In the genomic region with DNA sequence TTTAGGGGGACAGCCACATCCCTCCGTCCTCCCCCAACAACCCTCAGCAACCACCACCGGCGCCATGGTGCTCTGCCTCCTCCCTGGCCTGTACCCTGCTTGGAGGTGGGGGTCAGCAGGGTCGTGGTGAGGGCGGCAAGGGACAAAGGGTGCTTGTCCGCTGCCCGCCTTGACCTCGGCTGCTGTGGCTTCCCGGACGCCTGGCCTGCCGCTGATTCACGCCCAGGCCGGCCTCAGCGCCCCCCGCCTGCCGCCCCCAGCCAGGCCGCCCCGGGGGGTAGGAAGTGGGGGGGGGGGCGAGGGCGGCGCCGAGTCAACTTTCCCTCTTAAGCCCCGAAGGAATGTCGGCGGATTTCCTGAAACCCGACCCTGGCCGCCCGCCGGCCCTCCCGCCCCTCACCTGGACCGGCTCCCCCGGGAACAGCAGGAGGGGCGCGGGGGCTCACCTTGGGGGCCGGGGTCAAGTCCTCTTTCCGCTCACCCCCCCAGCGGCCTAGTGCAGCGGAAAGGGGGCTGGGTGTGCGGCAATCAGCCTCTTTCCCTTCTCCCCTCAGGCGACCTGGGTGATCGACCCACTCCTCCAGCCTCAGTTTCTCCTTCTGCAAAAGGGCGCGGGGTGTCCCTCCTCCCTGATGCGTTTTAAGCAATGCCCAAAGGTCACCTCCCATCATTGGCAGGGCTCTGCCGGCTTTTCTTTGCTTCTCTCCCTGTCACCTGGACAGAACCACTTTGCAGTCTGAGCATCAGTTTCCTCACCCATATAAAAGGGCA, we compare ENCODE assay signal across 1 cellular context.
TF ChIP-seq lines count a peak whose summit lies in the region.

No MANE protein-coding gene starts in this region.

TF ChIP-seq in HepG2, 621 proteins besides CTCF, POLR2A, EP300 and RAD21 (continued from another document and continues in another):
- no peak for TF ChIP-seq DMTF1 (CRISPR knock-in tag; IDR thresholded peaks at IDR 0.05)
- TF ChIP-seq ZNF17 (CRISPR knock-in tag; IDR thresholded peaks at IDR 0.05) = no peak
- TF ChIP-seq ZNF138 (CRISPR knock-in tag; IDR thresholded peaks at IDR 0.05; ENCODE audit: low read depth) = no peak
- peak; percentile 83 for TF ChIP-seq MED1 (CRISPR knock-in tag; IDR thresholded peaks at IDR 0.05)
- TF ChIP-seq TCF7L2 (IDR thresholded peaks at IDR 0.05; ENCODE audit: low read depth, low read length) = no peak
- TF ChIP-seq KLF11 (CRISPR knock-in tag; IDR thresholded peaks at IDR 0.05) = 0 out of 2 replicates have a peak, but pooled peaks have one; percentile 8
- no peak; the same call in none of the 2 replicates for TF ChIP-seq ZNF556 (CRISPR knock-in tag; IDR thresholded peaks at IDR 0.05; ENCODE audit: borderline replicate concordance)
- TF ChIP-seq ZNF776 (CRISPR knock-in tag; IDR thresholded peaks at IDR 0.05) = 0 out of 2 replicates have a peak, but pooled peaks have one; percentile 22
- no peak for TF ChIP-seq MAF1 (CRISPR knock-in tag; IDR thresholded peaks at IDR 0.05; ENCODE audit: borderline replicate concordance)
- no peak for TF ChIP-seq NONO (IDR thresholded peaks at IDR 0.05)
- TF ChIP-seq NONO (CRISPR knock-in tag; conservative IDR thresholded peaks at IDR 0.05) = no peak; the same call in none of the 2 replicates
- TF ChIP-seq HOXA3 (CRISPR knock-in tag; IDR thresholded peaks at IDR 0.05) = peak; percentile 57
- TF ChIP-seq ZNF543 (CRISPR knock-in tag; IDR thresholded peaks at IDR 0.05) = no peak; the same call in 1 of the 2 replicates
- TF ChIP-seq KLF15 (CRISPR knock-in tag; IDR thresholded peaks at IDR 0.05; ENCODE audit: borderline replicate concordance) = 0 out of 2 replicates have a peak, but pooled peaks have one; percentile 39
- peak; percentile 45 for TF ChIP-seq SKI (IDR thresholded peaks at IDR 0.05; ENCODE audit: partially characterized antibody)
- peak; percentile 82; the same call in 1 of the 2 replicates for TF ChIP-seq ZBTB25 (CRISPR knock-in tag; IDR thresholded peaks at IDR 0.05)
- TF ChIP-seq ZNF468 (CRISPR knock-in tag; IDR thresholded peaks at IDR 0.05) = no peak
- no peak for TF ChIP-seq FLYWCH1 (CRISPR knock-in tag; IDR thresholded peaks at IDR 0.05)
- TF ChIP-seq ZNF136 (CRISPR knock-in tag; IDR thresholded peaks at IDR 0.05; ENCODE audit: low read depth) = no peak
- TF ChIP-seq ETV5 (CRISPR knock-in tag; IDR thresholded peaks at IDR 0.05; ENCODE audit: borderline replicate concordance) = peak; percentile 95
- TF ChIP-seq PPARG (CRISPR knock-in tag; conservative IDR thresholded peaks at IDR 0.05) = peak; percentile 46; the same call in 1 of the 2 replicates
- TF ChIP-seq ZNF629 (CRISPR knock-in tag; conservative IDR thresholded peaks at IDR 0.05) = peak; percentile 42; the same call in 1 of the 2 replicates
- TF ChIP-seq, protein P1, sequence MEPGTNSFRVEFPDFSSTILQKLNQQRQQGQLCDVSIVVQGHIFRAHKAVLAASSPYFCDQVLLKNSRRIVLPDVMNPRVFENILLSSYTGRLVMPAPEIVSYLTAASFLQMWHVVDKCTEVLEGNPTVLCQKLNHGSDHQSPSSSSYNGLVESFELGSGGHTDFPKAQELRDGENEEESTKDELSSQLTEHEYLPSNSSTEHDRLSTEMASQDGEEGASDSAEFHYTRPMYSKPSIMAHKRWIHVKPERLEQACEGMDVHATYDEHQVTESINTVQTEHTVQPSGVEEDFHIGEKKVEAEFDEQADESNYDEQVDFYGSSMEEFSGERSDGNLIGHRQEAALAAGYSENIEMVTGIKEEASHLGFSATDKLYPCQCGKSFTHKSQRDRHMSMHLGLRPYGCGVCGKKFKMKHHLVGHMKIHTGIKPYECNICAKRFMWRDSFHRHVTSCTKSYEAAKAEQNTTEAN (CRISPR knock-in tag; conservative IDR thresholded peaks at IDR 0.05) = peak; percentile 50; the same call in 1 of the 2 replicates
- peak; percentile 46; the same call in 1 of the 2 replicates for TF ChIP-seq ZBTB20 (CRISPR knock-in tag; IDR thresholded peaks at IDR 0.05; ENCODE audit: borderline replicate concordance, low read depth)
- no peak for TF ChIP-seq DNMT1 (CRISPR knock-in tag; IDR thresholded peaks at IDR 0.05)
- TF ChIP-seq HIC2 (CRISPR knock-in tag; IDR thresholded peaks at IDR 0.05; ENCODE audit: low read depth) = no peak
- no peak for TF ChIP-seq LBX2 (CRISPR knock-in tag; IDR thresholded peaks at IDR 0.05; ENCODE audit: borderline replicate concordance)
- no peak for TF ChIP-seq SIN3B (IDR thresholded peaks at IDR 0.05; ENCODE audit: low read length)
- TF ChIP-seq SALL2 (CRISPR knock-in tag; IDR thresholded peaks at IDR 0.05) = 0 out of 2 replicates have a peak, but pooled peaks have one; percentile 53
- TF ChIP-seq ZNF782 (CRISPR knock-in tag; IDR thresholded peaks at IDR 0.05; ENCODE audit: borderline replicate concordance) = no peak
- no peak for TF ChIP-seq KLF13 (CRISPR knock-in tag; IDR thresholded peaks at IDR 0.05)
- no peak for TF ChIP-seq ATF6 (CRISPR knock-in tag; conservative IDR thresholded peaks at IDR 0.05)
- TF ChIP-seq ZBTB37 (CRISPR knock-in tag; IDR thresholded peaks at IDR 0.05) = no peak
- no peak for TF ChIP-seq ZNF326 (CRISPR knock-in tag; IDR thresholded peaks at IDR 0.05; ENCODE audit: borderline replicate concordance)
- no peak for TF ChIP-seq ZNF251 (CRISPR knock-in tag; IDR thresholded peaks at IDR 0.05)
- TF ChIP-seq, protein P2, sequence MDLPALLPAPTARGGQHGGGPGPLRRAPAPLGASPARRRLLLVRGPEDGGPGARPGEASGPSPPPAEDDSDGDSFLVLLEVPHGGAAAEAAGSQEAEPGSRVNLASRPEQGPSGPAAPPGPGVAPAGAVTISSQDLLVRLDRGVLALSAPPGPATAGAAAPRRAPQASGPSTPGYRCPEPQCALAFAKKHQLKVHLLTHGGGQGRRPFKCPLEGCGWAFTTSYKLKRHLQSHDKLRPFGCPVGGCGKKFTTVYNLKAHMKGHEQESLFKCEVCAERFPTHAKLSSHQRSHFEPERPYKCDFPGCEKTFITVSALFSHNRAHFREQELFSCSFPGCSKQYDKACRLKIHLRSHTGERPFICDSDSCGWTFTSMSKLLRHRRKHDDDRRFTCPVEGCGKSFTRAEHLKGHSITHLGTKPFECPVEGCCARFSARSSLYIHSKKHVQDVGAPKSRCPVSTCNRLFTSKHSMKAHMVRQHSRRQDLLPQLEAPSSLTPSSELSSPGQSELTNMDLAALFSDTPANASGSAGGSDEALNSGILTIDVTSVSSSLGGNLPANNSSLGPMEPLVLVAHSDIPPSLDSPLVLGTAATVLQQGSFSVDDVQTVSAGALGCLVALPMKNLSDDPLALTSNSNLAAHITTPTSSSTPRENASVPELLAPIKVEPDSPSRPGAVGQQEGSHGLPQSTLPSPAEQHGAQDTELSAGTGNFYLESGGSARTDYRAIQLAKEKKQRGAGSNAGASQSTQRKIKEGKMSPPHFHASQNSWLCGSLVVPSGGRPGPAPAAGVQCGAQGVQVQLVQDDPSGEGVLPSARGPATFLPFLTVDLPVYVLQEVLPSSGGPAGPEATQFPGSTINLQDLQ (CRISPR knock-in tag; IDR thresholded peaks at IDR 0.05) = 0 out of 2 replicates have a peak, but pooled peaks have one; percentile 45
- no peak for TF ChIP-seq IRX3 (CRISPR knock-in tag; IDR thresholded peaks at IDR 0.05; ENCODE audit: borderline replicate concordance, low read depth)
- no peak for TF ChIP-seq ARHGAP35 (CRISPR knock-in tag; IDR thresholded peaks at IDR 0.05; ENCODE audit: borderline replicate concordance)
- no peak for TF ChIP-seq PBX2 (CRISPR knock-in tag; IDR thresholded peaks at IDR 0.05)
- TF ChIP-seq DNMT3B (CRISPR knock-in tag; conservative IDR thresholded peaks at IDR 0.05) = no peak
- TF ChIP-seq KLF16 (CRISPR knock-in tag; IDR thresholded peaks at IDR 0.05) = peak in 1 of 2 experiments; percentile 53; a peak in 2 of 4 replicates
- peak; percentile 29; the same call in 1 of the 2 replicates for TF ChIP-seq ZNF451 (CRISPR knock-in tag; IDR thresholded peaks at IDR 0.05)
- TF ChIP-seq MEIS2 (CRISPR knock-in tag; IDR thresholded peaks at IDR 0.05) = no peak
